21 cellular contexts compared by ENCODE assay signal in genomic region chrX:34734383-34734782, GRCh38.
A peak's percentile ranks its signal among the peaks of the same experiment; 100 is the strongest.
DNase-seq lines count a peak whose midpoint lies in the region; ATAC-seq and TF ChIP-seq lines count a peak whose summit lies in the region.
"Had no signal": no experiment of that assay in that cellular context is flagged by ENCODE, and none has a peak within 500 bp of the region (broad histone marks: within the 10 kb centered on the region; RNA-seq: fewer than 3 reads in every experiment).

No MANE protein-coding gene starts in this region.

- H3K27ac ChIP-seq in brain microvascular endothelial cell = no peak overlapping the region
- H3K27ac ChIP-seq: adrenal gland, neutrophil, right atrium auricular region, tibial artery had no signal

- no peaks in the 10 kb centered on the region for H3K36me3 ChIP-seq in brain microvascular endothelial cell (replicated peaks)
- H3K36me3 ChIP-seq: adrenal gland, neutrophil, right atrium auricular region, tibial artery had no signal

- H3K4me3 ChIP-seq in brain microvascular endothelial cell (ENCODE audit: low read depth, low read length) = no peak overlapping the region
- H3K4me3 ChIP-seq: adrenal gland, right atrium auricular region, tibial artery had no signal

- no peaks in the 10 kb centered on the region for H3K27me3 ChIP-seq in brain microvascular endothelial cell (replicated peaks)
- H3K27me3 ChIP-seq: adrenal gland, neutrophil, right atrium auricular region, tibial artery had no signal

- H3K9me3 Mint-ChIP-seq in activated CD8-positive, alpha-beta T cell treated with anti-CD3 and anti-CD28 coated beads for 36 hours = peaks cover 4% of the 10 kb centered on the region
- H3K9me3 Mint-ChIP-seq: activated B cell treated with CpG ODN at 0.5 μM for 24 hours had no signal

- H3K36me3 Mint-ChIP-seq in activated CD8-positive, alpha-beta T cell treated with anti-CD3 and anti-CD28 coated beads for 36 hours (ENCODE audit: low read depth) = no peaks in the 10 kb centered on the region
- H3K36me3 Mint-ChIP-seq: CD8-positive, alpha-beta T cell had no signal

- CTCF ChIA-PET in activated CD8-positive, alpha-beta T cell treated with anti-CD3 and anti-CD28 coated beads for 36 hours (lab: Charles Lee) = no interaction called here

- H3K27me3 Mint-ChIP-seq in activated CD8-positive, alpha-beta T cell treated with anti-CD3 and anti-CD28 coated beads for 36 hours = no peaks in the 10 kb centered on the region
- H3K27me3 Mint-ChIP-seq: activated B cell treated with CpG ODN at 0.5 μM for 24 hours, T-helper 17 cell had no signal

- POLR2A ChIA-PET in activated CD8-positive, alpha-beta T cell treated with anti-CD3 and anti-CD28 coated beads for 36 hours (lab: Charles Lee) = no interaction called here

- H3K27ac Mint-ChIP-seq in activated CD8-positive, alpha-beta T cell treated with anti-CD3 and anti-CD28 coated beads for 36 hours = no peak overlapping the region
- H3K27ac Mint-ChIP-seq: activated B cell treated with CpG ODN at 0.5 μM for 24 hours; CD8-positive, alpha-beta T cell; T-helper 17 cell had no signal

- H3K4me3 Mint-ChIP-seq in activated CD8-positive, alpha-beta T cell treated with anti-CD3 and anti-CD28 coated beads for 36 hours = no peak overlapping the region
- H3K4me3 Mint-ChIP-seq: activated B cell treated with CpG ODN at 0.5 μM for 24 hours; CD8-positive, alpha-beta T cell; T-helper 17 cell had no signal

- ATAC-seq in activated CD8-positive, alpha-beta T cell treated with anti-CD3 and anti-CD28 coated beads for 36 hours = no peak
- ATAC-seq in omental fat pad (ENCODE audit: low FRiP score) = no peak
- ATAC-seq: CD8-positive, alpha-beta T cell; left colon; T-helper 17 cell had no signal

- in situ Hi-C loops in brain microvascular endothelial cell (cut with HindIII; ENCODE audit: low pct_ligation_motif_present, low sequenced_read_pairs) = no loop called here

- intact Hi-C loops in activated CD8-positive, alpha-beta T cell treated with anti-CD3 and anti-CD28 coated beads for 36 hours (cut with micrococcal nuclease) = no loop called here

- H3K4me1 Mint-ChIP-seq in activated CD8-positive, alpha-beta T cell treated with anti-CD3 and anti-CD28 coated beads for 36 hours (ENCODE audit: low read depth) = no peaks in the 10 kb centered on the region
- H3K4me1 Mint-ChIP-seq: activated B cell treated with CpG ODN at 0.5 μM for 24 hours, T-helper 17 cell had no signal

- DNase-seq in AG08395 (ENCODE audit: low spot score) (peak; percentile 48), HS-5 (ENCODE audit: low read depth) (peak; percentile 10), brain microvascular endothelial cell (peak; percentile 17), kidney tubule cell (ENCODE audit: low spot score) (peak; percentile 49), activated T-cell treated with anti-CD3 and anti-CD28 coated beads for 4 hours (no peak), 8988T (no peak), omental fat pad (ENCODE audit: low spot score) (no peak)
- DNase-seq in activated CD8-positive, alpha-beta T cell treated with anti-CD3 and anti-CD28 coated beads for 36 hours = no peak
- DNase-seq: activated B cell treated with CpG ODN at 0.5 μM for 24 hours; adrenal gland; CD8-positive, alpha-beta T cell; DMS79 treated with DMSO at 0.1 percent for 48 hours; left colon; NCI-H2081 treated with DMSO at 0.1 percent for 48 hours; NCI-H524; SHP77; stimulated activated naive CD4-positive, alpha-beta T cell; T-helper 17 cell; tibial artery had no signal

- no peak for TF ChIP-seq CTCF in brain microvascular endothelial cell (IDR thresholded peaks at IDR 0.05; ENCODE audit: low read depth, low read length, missing control alignments)
- no peak for TF ChIP-seq CTCF in activated CD8-positive, alpha-beta T cell treated with anti-CD3 and anti-CD28 coated beads for 36 hours (IDR thresholded peaks at IDR 0.05)
- TF ChIP-seq CTCF in omental fat pad (IDR thresholded peaks at IDR 0.05) = no peak

Comparison
In these comparisons a context has a peak if more than half of its experiments do, and no peak if none do; other contexts are left out.
1. DNase-seq: peak in AG08395 (single experiment), HS-5 (single experiment), brain microvascular endothelial cell (single experiment) and kidney tubule cell (single experiment); none in activated CD8-positive, alpha-beta T cell treated with anti-CD3 and anti-CD28 coated beads for 36 hours (single experiment), activated T-cell treated with anti-CD3 and anti-CD28 coated beads for 4 hours (single experiment), 8988T (single experiment) and omental fat pad (single experiment).